ENCODE assay signal across 20 cellular contexts in the genomic region with DNA sequence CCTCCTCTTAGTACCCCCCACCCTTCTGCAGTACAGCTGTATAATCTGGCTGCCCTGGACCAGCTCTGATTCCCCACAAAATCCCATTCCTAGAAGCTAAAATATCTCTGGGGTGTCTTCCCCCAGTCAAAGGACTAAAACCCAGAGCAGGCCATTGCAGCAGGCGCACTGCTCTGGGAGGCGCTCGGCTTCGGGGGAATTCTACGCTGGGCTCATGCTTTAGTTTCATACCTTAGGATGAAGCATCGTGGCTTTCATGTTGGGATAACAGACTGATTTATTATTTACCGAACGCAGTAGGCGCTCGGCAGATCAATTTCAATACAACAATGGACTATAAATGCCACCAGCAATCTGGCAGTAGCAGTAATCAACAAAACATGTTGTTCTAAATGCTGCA. TPM values are rescaled to one million over a fixed set of nuclear protein-coding genes. Genes with fewer than 3 reads are reported as not detected.
DNase-seq lines count a peak whose midpoint lies in the region; ATAC-seq and TF ChIP-seq lines count a peak whose summit lies in the region.
"Had no signal": no experiment of that assay in that cellular context is flagged by ENCODE, and none has a peak within 500 bp of the region (broad histone marks: within the 10 kb centered on the region; RNA-seq: fewer than 3 reads in every experiment).

No MANE protein-coding gene starts in this region.

- TF ChIP-seq POLR2A in spleen (IDR thresholded peaks at IDR 0.05), result no peak

- H3K4me3 Mint-ChIP-seq in T-cell, result no peak overlapping the region
- H3K4me3 Mint-ChIP-seq: CD4-positive, alpha-beta memory T cell had no signal

- H3K27ac ChIP-seq in spleen, result no peak overlapping the region
- H3K27ac ChIP-seq: A549, GM23248 had no signal

- H3K27me3 ChIP-seq in spleen (replicated peaks in 1 of 7), result no peaks in the 10 kb centered on the region
- H3K27me3 ChIP-seq: BE2C; BLaER1 treated with 17β-estradiol and CSF1 and Interleukin-3, amounts not matched to agents 10 nM and 100 nM had no signal

- POLR2A ChIA-PET in T-cell (lab: Charles Lee), result no interaction called here

- no peaks in the 10 kb centered on the region for H3K9me3 ChIP-seq in mucosa of descending colon
- H3K9me3 ChIP-seq in spleen, result no peaks in the 10 kb centered on the region
- H3K9me3 ChIP-seq: A549; BE2C; BLaER1 treated with 17β-estradiol and CSF1 and Interleukin-3, amounts not matched to agents 10 nM and 100 nM; Caco-2 had no signal

- no peak for TF ChIP-seq CTCF in mucosa of descending colon (IDR thresholded peaks at IDR 0.05)
- no peak for TF ChIP-seq CTCF in spleen (IDR thresholded peaks at IDR 0.05 in 8 of 11, conservative IDR thresholded peaks at IDR 0.05 in 3 of 11)

- no peaks in the 10 kb centered on the region for H3K4me1 Mint-ChIP-seq in T-cell

- WGBS in spleen, 5 donors, result 89 to 97% (median 96%) methylated on average over 10 of the region's 10 CpGs

- no peaks in the 10 kb centered on the region for H3K9me3 Mint-ChIP-seq in T-cell
- H3K9me3 Mint-ChIP-seq: CD4-positive, alpha-beta memory T cell had no signal

- intact Hi-C loops in left ventricle myocardium superior (cut with micrococcal nuclease) (loop anchor here (5.0 kb wide), 1 partner anchor 166 kb away; no protein-coding TSS in a partner anchor), Right ventricle myocardium superior (cut with DNase I) (no loop called here), mucosa of descending colon (cut with DNase I, micrococcal nuclease) (loop anchor here in 1 of 2 donors (5.0 kb wide), 1 partner anchor 166 kb away; no protein-coding TSS in a partner anchor), spleen (cut with DNase I; ENCODE audit: low total_unique reads) (no loop called here)

- H3K36me3 ChIP-seq in mucosa of descending colon (ENCODE audit: low read depth) (no peaks in the 10 kb centered on the region), spleen (peaks cover 0 to 55% (median 16%) of the 10 kb centered on the region in 6 donors)

- CTCF ChIA-PET in T-cell (lab: Charles Lee), result interaction anchor here (0.9 to 1.2 kb wide), 4 partner anchors 166 to 517 kb away, joined by 3 to 4 read pairs (median 3); no protein-coding TSS in a partner anchor

- H3K4me3 ChIP-seq in mucosa of descending colon (no peak overlapping the region), spleen (no peak overlapping the region)
- H3K4me3 ChIP-seq: A549; BLaER1 treated with 17β-estradiol and CSF1 and Interleukin-3, amounts not matched to agents 10 nM and 100 nM; GM23248 had no signal

- DNase-seq in left ventricle myocardium superior (peak; percentile 3), Right ventricle myocardium superior (no peak), NCI-H69 (lab: John Stamatoyannopoulos, UW) (peak; percentile 62), mucosa of descending colon (peak in 2 of 3 donors; percentile 6 to 7), spleen (peak; percentile 32), C1 segment of cervical spinal cord (lab: John Stamatoyannopoulos, UW) (no peak), T-cell (no peak)
- DNase-seq: 8988T; ACHN; AML-193; BE2C; Caco-2; CD4-positive, alpha-beta memory T cell; DMS153; DND-41; GM23248; HCEC 1CT had no signal

- no peaks in the 10 kb centered on the region for H3K36me3 Mint-ChIP-seq in T-cell

- no peaks in the 10 kb centered on the region for H3K27me3 Mint-ChIP-seq in T-cell
- H3K27me3 Mint-ChIP-seq: CD4-positive, alpha-beta memory T cell had no signal

- H3K4me1 ChIP-seq in mucosa of descending colon (ENCODE audit: low read depth), result no peaks in the 10 kb centered on the region
- H3K4me1 ChIP-seq in spleen, result peaks cover 0 to 6% (median 0%) of the 10 kb centered on the region in 6 donors

- no peak for ATAC-seq in left ventricle myocardium superior
- no peak for ATAC-seq in Right ventricle myocardium superior (ENCODE audit: poor library complexity)
- ATAC-seq in mucosa of descending colon, result no peak
- ATAC-seq in T-cell (replicated peaks in 1 of 4), result no peak
- ATAC-seq in HG03378 (IDR thresholded peaks at IDR 0.05; ENCODE audit: unreplicated experiment), result no peak
- ATAC-seq: A549 had no signal

- no peak overlapping the region for H3K27ac Mint-ChIP-seq in T-cell
- H3K27ac Mint-ChIP-seq: CD4-positive, alpha-beta memory T cell had no signal

RNA-seq across cellular contexts. Expression of a gene that starts 35.0 kb away (rescaled TPM):
- total RNA-seq in left ventricle myocardium superior, result 17.0 TPM
- total RNA-seq in Right ventricle myocardium superior, result 16.1 TPM
- total RNA-seq in mucosa of descending colon, result 10 to 100 TPM; 47.8 to 68.5 (median 58.2) TPM
- total RNA-seq in spleen, result 10 to 100 TPM; 14.2 to 21.1 (median 16.5) TPM
- polyA plus RNA-seq in spleen, result 10 to 100 TPM in 1 of 3 donors, 1 to 10 TPM in 2; 9.3 to 15.6 (median 9.9) TPM
- total RNA-seq in T-cell, result 10 to 100 TPM; 15.9 to 27.1 (median 25.1) TPM

Comparison
In these comparisons a context has a peak if more than half of its experiments do, and no peak if none do; other contexts are left out.
1. DNase-seq: peak in left ventricle myocardium superior (single experiment), NCI-H69 (single experiment), mucosa of descending colon (2 of 3) and spleen (single experiment); none in Right ventricle myocardium superior (single experiment), C1 segment of cervical spinal cord (0 of 14) and T-cell (0 of 34).